Comparison of ENCODE assay signal across 27 cellular contexts in genomic region chr16:82741073-82741615, GRCh38.
DNase-seq lines count a peak whose midpoint lies in the region; ATAC-seq lines count a peak whose summit lies in the region.
"Had no signal": no experiment of that assay in that cellular context is flagged by ENCODE, and none has a peak within 500 bp of the region (broad histone marks: within the 10 kb centered on the region; RNA-seq: fewer than 3 reads in every experiment).

No MANE protein-coding gene starts in this region.

- no peak overlapping the region for H3K27ac ChIP-seq in mesenchymal stem cell (ENCODE audit: low read length, poor library complexity, severe bottlenecking)
- no peak overlapping the region for H3K27ac ChIP-seq in naive thymus-derived CD4-positive, alpha-beta T cell (ENCODE audit: low read depth, low read length)
- H3K27ac ChIP-seq: adrenal gland, cardiac muscle cell, coronary artery, lower lobe of right lung had no signal

- H3K9me3 Mint-ChIP-seq in stimulated activated effector memory CD8-positive, alpha-beta T cell treated with anti-CD3 and anti-CD28 coated beads, Interleukin-12 subunit alpha, Interleukin-12 subunit beta, amount 100 ng/mL, for 72 hours: no peaks in the 10 kb centered on the region
- peaks cover 0 to 4% (median 0%) of the 10 kb centered on the region in 11 donors for H3K9me3 Mint-ChIP-seq in naive thymus-derived CD4-positive, alpha-beta T cell
- H3K9me3 Mint-ChIP-seq: natural killer cell treated with Interleukin-12 subunit alpha and Interleukin-12 subunit beta and Interleukin-15 and Interleukin-18, amount 100 ng/mL, for 72 hours; type B pancreatic cell had no signal

- H2AFZ ChIP-seq in mesenchymal stem cell (ENCODE audit: low read depth, low read length): no peak overlapping the region

- H3K4ac ChIP-seq in mesenchymal stem cell (ENCODE audit: low read depth in 1 of 2, low read length in 2 of 2): no peak overlapping the region

- H3K4me1 ChIP-seq in mesenchymal stem cell (ENCODE audit: control insufficient read depth, insufficient read depth, low read depth, low read length): peaks cover 1% of the 10 kb centered on the region
- H3K4me1 ChIP-seq in naive thymus-derived CD4-positive, alpha-beta T cell (ENCODE audit: control insufficient read depth in 2 of 2, insufficient read depth in 2 of 2, low read length in 2 of 2): no peaks in the 10 kb centered on the region
- H3K4me1 ChIP-seq: adrenal gland, HAP-1, lower lobe of right lung had no signal

- H3K9ac ChIP-seq in mesenchymal stem cell (ENCODE audit: low read length): no peak overlapping the region

- no peak overlapping the region for H2BK5ac ChIP-seq in mesenchymal stem cell (ENCODE audit: low read depth, low read length, poor library complexity, severe bottlenecking)

- H3K4me3 ChIP-seq in mesenchymal stem cell (ENCODE audit: insufficient read depth in 1 of 2, low read depth in 1 of 2, low read length in 2 of 2): no peak overlapping the region
- no peak overlapping the region for H3K4me3 ChIP-seq in naive thymus-derived CD4-positive, alpha-beta T cell (ENCODE audit: low read length)
- H3K4me3 ChIP-seq: adrenal gland, cardiac muscle cell, coronary artery, HAP-1, lower lobe of right lung, mucosa of descending colon had no signal

- no peak overlapping the region for H2BK120ac ChIP-seq in mesenchymal stem cell (ENCODE audit: low read depth, low read length)

- no peak overlapping the region for H3K4me2 ChIP-seq in mesenchymal stem cell (ENCODE audit: low read length, poor library complexity, severe bottlenecking)

- CTCF ChIA-PET in naive thymus-derived CD4-positive, alpha-beta T cell (lab: Charles Lee): no interaction called here

- POLR2A ChIA-PET in naive thymus-derived CD4-positive, alpha-beta T cell (lab: Charles Lee): no interaction called here

- H4K8ac ChIP-seq in mesenchymal stem cell (ENCODE audit: low read length): no peak overlapping the region

- H3K23ac ChIP-seq in mesenchymal stem cell (ENCODE audit: low read length in 2 of 2): no peak overlapping the region

- no peak for ATAC-seq in GM21515 (IDR thresholded peaks at IDR 0.05; ENCODE audit: unreplicated experiment)
- ATAC-seq in stimulated activated effector memory CD8-positive, alpha-beta T cell treated with anti-CD3 and anti-CD28 coated beads, Interleukin-12 subunit alpha, Interleukin-12 subunit beta, amount 100 ng/mL, for 72 hours: no peak
- ATAC-seq in naive thymus-derived CD4-positive, alpha-beta T cell: no peak
- ATAC-seq: lower lobe of right lung; mucosa of descending colon; natural killer cell treated with Interleukin-12 subunit alpha and Interleukin-12 subunit beta and Interleukin-15 and Interleukin-18, amount 100 ng/mL, for 72 hours; SK-N-SH treated with all-trans-retinoic acid at 6 μM for 48 hours; T-helper 17 cell had no signal

- H3K36me3 ChIP-seq in mesenchymal stem cell (ENCODE audit: control insufficient read depth in 1 of 2, insufficient read depth in 2 of 2, low read depth in 1 of 2, low read length in 2 of 2): no peaks in the 10 kb centered on the region
- H3K36me3 ChIP-seq in naive thymus-derived CD4-positive, alpha-beta T cell (ENCODE audit: control insufficient read depth in 2 of 3, insufficient read depth in 3 of 3, low read length in 3 of 3): no peaks in the 10 kb centered on the region
- H3K36me3 ChIP-seq: adrenal gland, cardiac muscle cell, HAP-1, lower lobe of right lung had no signal

- H4K91ac ChIP-seq in mesenchymal stem cell (ENCODE audit: low read length): no peak overlapping the region

- no peak overlapping the region for H3K18ac ChIP-seq in mesenchymal stem cell (ENCODE audit: low read depth in 1 of 2, low read length in 2 of 2)

- no peak overlapping the region for H2BK15ac ChIP-seq in mesenchymal stem cell (ENCODE audit: low read depth, poor library complexity, severe bottlenecking)

- H2BK12ac ChIP-seq in mesenchymal stem cell (ENCODE audit: low read length in 2 of 2): no peak overlapping the region

- intact Hi-C loops in naive thymus-derived CD4-positive, alpha-beta T cell (cut with micrococcal nuclease): no loop called here

- H3K27ac Mint-ChIP-seq in stimulated activated effector memory CD8-positive, alpha-beta T cell treated with anti-CD3 and anti-CD28 coated beads, Interleukin-12 subunit alpha, Interleukin-12 subunit beta, amount 100 ng/mL, for 72 hours: no peak overlapping the region
- no peak overlapping the region for H3K27ac Mint-ChIP-seq in naive thymus-derived CD4-positive, alpha-beta T cell
- H3K27ac Mint-ChIP-seq: natural killer cell treated with Interleukin-12 subunit alpha and Interleukin-12 subunit beta and Interleukin-15 and Interleukin-18, amount 100 ng/mL, for 72 hours; T-helper 17 cell; type B pancreatic cell had no signal

- H2AK5ac ChIP-seq in mesenchymal stem cell (ENCODE audit: low read length, severe bottlenecking): no peak overlapping the region

- no peak overlapping the region for H3K4me3 Mint-ChIP-seq in stimulated activated effector memory CD8-positive, alpha-beta T cell treated with anti-CD3 and anti-CD28 coated beads, Interleukin-12 subunit alpha, Interleukin-12 subunit beta, amount 100 ng/mL, for 72 hours
- no peak overlapping the region for H3K4me3 Mint-ChIP-seq in naive thymus-derived CD4-positive, alpha-beta T cell
- H3K4me3 Mint-ChIP-seq: natural killer cell treated with Interleukin-12 subunit alpha and Interleukin-12 subunit beta and Interleukin-15 and Interleukin-18, amount 100 ng/mL, for 72 hours; T-helper 17 cell; type B pancreatic cell had no signal

- H3K9me3 ChIP-seq in mesenchymal stem cell (ENCODE audit: control insufficient read depth, low read length): no peaks in the 10 kb centered on the region
- H3K9me3 ChIP-seq in naive thymus-derived CD4-positive, alpha-beta T cell (ENCODE audit: control insufficient read depth in 2 of 3, low read length in 3 of 3): no peaks in the 10 kb centered on the region
- H3K9me3 ChIP-seq: adrenal gland, HAP-1, lower lobe of right lung, mucosa of descending colon had no signal

- peak; percentile 67 for DNase-seq in ELR (ENCODE audit: low read depth)
- peak; percentile 24 to 81 for DNase-seq in NCI-H524 (lab: John Stamatoyannopoulos, UW)
- peak; percentile 17 for DNase-seq in brain pericyte (ENCODE audit: low read depth, low spot score)
- DNase-seq in mesenchymal stem cell: peak; percentile 71
- no peak for DNase-seq in MV-4-11 (lab: John Stamatoyannopoulos, UW)
- DNase-seq in stimulated activated effector memory CD8-positive, alpha-beta T cell treated with anti-CD3 and anti-CD28 coated beads, Interleukin-12 subunit alpha, Interleukin-12 subunit beta, amount 100 ng/mL, for 72 hours (ENCODE audit: low spot score in 2 of 2): no peak
- no peak for DNase-seq in naive thymus-derived CD4-positive, alpha-beta T cell
- DNase-seq: activated CD4-positive, alpha-beta T cell treated with anti-CD3 and anti-CD28 coated beads, Interleukin-2, amount 50 U/mL, for 48 hours; activated CD4-positive, CD25-positive, alpha-beta regulatory T cell treated with anti-CD3 and anti-CD28 coated beads, Interleukin-2, amount 50 U/mL, for 72 hours; activated naive CD4-positive, alpha-beta T cell; adrenal gland; C1 segment of cervical spinal cord; effector CD8-positive, alpha-beta T cell; lower lobe of right lung; mucosa of descending colon; NCI-H1694; NCI-H510A; NK-92 treated with Interleukin-12 subunit alpha and Interleukin-12 subunit beta, amount 100 ng/mL, for 24 hours; stimulated activated naive CD4-positive, alpha-beta T cell; T-helper 17 cell had no signal

- H3K27me3 ChIP-seq in mesenchymal stem cell (ENCODE audit: control insufficient read depth in 1 of 2, insufficient read depth in 1 of 2, low read length in 2 of 2): no peaks in the 10 kb centered on the region
- H3K27me3 ChIP-seq in naive thymus-derived CD4-positive, alpha-beta T cell (ENCODE audit: control insufficient read depth in 2 of 2, insufficient read depth in 2 of 2, low read length in 2 of 2): no peaks in the 10 kb centered on the region
- H3K27me3 ChIP-seq: cardiac muscle cell had no signal

- H3K4me1 Mint-ChIP-seq in stimulated activated effector memory CD8-positive, alpha-beta T cell treated with anti-CD3 and anti-CD28 coated beads, Interleukin-12 subunit alpha, Interleukin-12 subunit beta, amount 100 ng/mL, for 72 hours: no peaks in the 10 kb centered on the region
- H3K4me1 Mint-ChIP-seq in naive thymus-derived CD4-positive, alpha-beta T cell: no peaks in the 10 kb centered on the region
- H3K4me1 Mint-ChIP-seq: T-helper 17 cell had no signal

- peaks cover 8 to 23% (median 16%) of the 10 kb centered on the region in 5 donors for H3K27me3 Mint-ChIP-seq in naive thymus-derived CD4-positive, alpha-beta T cell

- H3K79me1 ChIP-seq in mesenchymal stem cell (replicated peaks; ENCODE audit: low read length, poor library complexity, severe bottlenecking): peaks cover 16% of the 10 kb centered on the region

- WGBS in mesenchymal stem cell: 29% methylated on average over 2 of the region's 5 CpGs

- H3K36me3 Mint-ChIP-seq in stimulated activated effector memory CD8-positive, alpha-beta T cell treated with anti-CD3 and anti-CD28 coated beads, Interleukin-12 subunit alpha, Interleukin-12 subunit beta, amount 100 ng/mL, for 72 hours: no peaks in the 10 kb centered on the region
- H3K36me3 Mint-ChIP-seq in naive thymus-derived CD4-positive, alpha-beta T cell: no peaks in the 10 kb centered on the region
- H3K36me3 Mint-ChIP-seq: natural killer cell treated with Interleukin-12 subunit alpha and Interleukin-12 subunit beta and Interleukin-15 and Interleukin-18, amount 100 ng/mL, for 72 hours; type B pancreatic cell had no signal

- no peak overlapping the region for H3K14ac ChIP-seq in mesenchymal stem cell (ENCODE audit: low read length in 2 of 2)

Comparison
In these comparisons a context has a peak if more than half of its experiments do, and no peak if none do; other contexts are left out.
1. DNase-seq: peak in ELR (single experiment), NCI-H524 (2 of 2), brain pericyte (single experiment) and mesenchymal stem cell (single experiment); none in MV-4-11 (single experiment), stimulated activated effector memory CD8-positive, alpha-beta T cell treated with anti-CD3 and anti-CD28 coated beads, Interleukin-12 subunit alpha, Interleukin-12 subunit beta, amount 100 ng/mL, for 72 hours (0 of 2) and naive thymus-derived CD4-positive, alpha-beta T cell (0 of 9).